In the genomic region with DNA sequence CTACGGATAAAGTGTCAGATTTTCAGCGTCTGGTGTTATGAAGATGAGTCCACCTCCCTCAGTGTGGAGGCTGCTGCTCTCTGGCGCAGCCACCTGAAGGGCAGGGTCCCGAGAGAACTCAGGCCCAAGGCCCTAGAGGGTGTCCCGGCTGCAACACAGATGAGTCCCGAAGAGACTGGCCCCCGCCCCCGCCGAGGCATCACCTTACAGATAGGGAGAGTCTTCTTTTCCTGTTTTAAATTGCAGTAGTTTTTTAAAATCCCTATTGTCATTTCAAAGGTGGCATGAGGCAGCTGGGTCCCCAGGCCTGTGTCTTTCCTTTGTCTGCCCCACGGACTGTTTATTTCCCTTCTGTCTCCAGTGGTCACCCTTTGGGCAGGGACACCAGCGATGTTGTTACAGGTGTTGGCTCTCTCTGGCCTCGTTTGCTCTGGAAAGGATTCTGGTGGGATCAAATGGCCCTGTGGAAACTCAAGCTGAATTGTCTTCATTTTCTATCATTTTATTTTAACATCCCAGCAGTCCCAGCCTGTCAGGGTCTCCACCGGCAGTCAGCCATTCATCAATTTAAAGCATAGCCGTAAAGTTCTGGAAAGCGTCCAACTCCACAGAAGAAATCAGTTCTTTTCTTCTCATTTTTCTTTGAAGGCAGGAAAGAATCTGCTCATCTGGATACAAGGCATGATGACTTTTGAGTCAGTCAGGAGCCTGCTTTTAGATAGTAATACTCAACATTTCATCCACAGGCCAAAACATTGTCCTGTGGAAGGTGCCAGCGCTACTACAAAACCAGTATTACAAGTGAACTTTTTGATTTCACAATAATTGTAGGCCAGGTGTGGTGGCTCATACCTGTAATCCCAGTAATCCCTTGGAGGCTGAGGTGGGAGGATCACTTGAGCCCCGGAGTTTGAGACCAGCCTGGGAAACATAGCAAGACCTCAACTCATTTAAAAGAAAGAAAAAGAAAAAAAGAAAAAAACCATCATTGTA, we compare ENCODE assay signal across 15 cellular contexts.
DNase-seq lines count a peak whose midpoint lies in the region; ATAC-seq and TF ChIP-seq lines count a peak whose summit lies in the region.
"Had no signal": no experiment of that assay in that cellular context is flagged by ENCODE, and none has a peak within 500 bp of the region (broad histone marks: within the 10 kb centered on the region; RNA-seq: fewer than 3 reads in every experiment).

No MANE protein-coding gene starts in this region.

- peaks cover 11% of the 10 kb centered on the region for H3K4me1 Mint-ChIP-seq in GM23338

- H3K36me3 ChIP-seq in GM23338 (ENCODE audit: insufficient read depth) (no peaks in the 10 kb centered on the region), HUES64 (ENCODE audit: insufficient read depth, low read length) (no peaks in the 10 kb centered on the region), mammary epithelial cell (ENCODE audit: insufficient read depth, low read length) (no peaks in the 10 kb centered on the region)
- H3K36me3 ChIP-seq: tibial nerve had no signal

- dilution Hi-C loops in mammary epithelial cell (cut with HindIII; ENCODE audit: low sequenced_read_pairs), result no loop called here

- ATAC-seq in GM23338 (peak; percentile 99), left lobe of liver (peak; percentile 68), GM21717 (IDR thresholded peaks at IDR 0.05; ENCODE audit: unreplicated experiment) (no peak)
- ATAC-seq: stimulated activated naive CD8-positive, alpha-beta T cell treated with anti-CD3 and anti-CD28 coated beads, Interleukin-15, Interleukin-2, amounts not matched to agents 100 U/mL and 50 U/mL, for 24 hours had no signal

- no peaks in the 10 kb centered on the region for H3K27me3 ChIP-seq in GM23338 (ENCODE audit: insufficient read depth)
- no peaks in the 10 kb centered on the region for H3K27me3 ChIP-seq in HUES64 (ENCODE audit: insufficient read depth, low read length)
- no peaks in the 10 kb centered on the region for H3K27me3 ChIP-seq in mammary epithelial cell (ENCODE audit: insufficient read depth, low read length)
- H3K27me3 ChIP-seq: tibial nerve had no signal

- peaks cover 1% of the 10 kb centered on the region for H3K27me3 Mint-ChIP-seq in GM23338 (ENCODE audit: insufficient read depth, low read depth, poor library complexity)

- peak overlapping the region; percentile 80; the same call in 1 of the 2 replicates for H3K27ac Mint-ChIP-seq in GM23338
- H3K27ac Mint-ChIP-seq: activated CD4-positive, alpha-beta T cell treated with anti-CD3 and anti-CD28 coated beads, Interleukin-2, amount 10 ng/mL, durations not matched to agents 7 days and 5 days; CD4-positive, alpha-beta T cell had no signal

- peaks cover 12% of the 10 kb centered on the region; the same call in 1 of the 2 replicates for H3K9me2 ChIP-seq in GM23338 (ENCODE audit: insufficient read depth)

- H3K27ac ChIP-seq in GM23338 (ENCODE audit: low read depth) (peak overlapping the region; percentile 74; the same call in 1 of the 2 replicates), HUES64 (ENCODE audit: low read depth, low read length) (peak overlapping the region; percentile 43; the same call in 1 of the 2 replicates), mammary epithelial cell (ENCODE audit: insufficient read depth, low read depth, low read length) (no peak overlapping the region)
- H3K27ac ChIP-seq: tibial nerve had no signal

- 69% methylated on average over 17 of the region's 17 CpGs for WGBS in HUES64
- 81% methylated on average over 15 of the region's 17 CpGs for WGBS in mammary epithelial cell (ENCODE audit: low coverage, missing lambda C conversion rate)

- no peaks in the 10 kb centered on the region for H4K20me1 ChIP-seq in GM23338 (replicated peaks; ENCODE audit: insufficient read depth)
- no peaks in the 10 kb centered on the region for H4K20me1 ChIP-seq in mammary epithelial cell (ENCODE audit: insufficient read depth, low read length)

- H2AFZ ChIP-seq in GM23338, result peak overlapping the region; percentile 95
- no peak overlapping the region for H2AFZ ChIP-seq in mammary epithelial cell (ENCODE audit: low read depth, low read length)

- H3K4me3 ChIP-seq in GM23338 (no peak overlapping the region), HUES64 (ENCODE audit: low read length) (no peak overlapping the region), mammary epithelial cell (replicated peaks in 1 of 3; ENCODE audit: insufficient read depth in 1 of 3, low read depth in 2 of 3, low read length in 3 of 3) (no peak overlapping the region)
- H3K4me3 ChIP-seq: tibial nerve had no signal

- no peaks in the 10 kb centered on the region for H3F3A ChIP-seq in GM23338 (replicated peaks; ENCODE audit: low read depth)

- peaks cover 5% of the 10 kb centered on the region; the same call in 1 of the 3 replicates for H3K36me3 Mint-ChIP-seq in GM23338 (ENCODE audit: low read depth)

- H3K9me3 Mint-ChIP-seq in GM23338, result peaks cover 7% of the 10 kb centered on the region; the same call in 1 of the 3 replicates
- H3K9me3 Mint-ChIP-seq: CD4-positive, alpha-beta T cell had no signal

- peak; percentile 70 for DNase-seq in GM23338 (ENCODE audit: low spot score)
- DNase-seq in mammary epithelial cell, result peak; percentile 48
- no peak for DNase-seq in left lobe of liver (ENCODE audit: low spot score)
- no peak for DNase-seq in NCI-H2227 treated with DMSO at 0.1 percent for 48 hours (lab: John Stamatoyannopoulos, UW)
- no peak for DNase-seq in T1000 (lab: John Stamatoyannopoulos, UW)
- DNase-seq in NOMO-1 treated with dmso at 0.1 percent for 144 hours (lab: John Stamatoyannopoulos, UW; ENCODE audit: unreplicated experiment), result no peak
- DNase-seq: activated CD4-positive, alpha-beta T cell treated with anti-CD3 and anti-CD28 coated beads, Interleukin-2, amount 10 ng/mL, durations not matched to agents 7 days and 5 days; CD4-positive, alpha-beta T cell; NCI-H2029; SHP77 treated with DMSO at 0.1 percent for 48 hours; stimulated activated CD4-positive, alpha-beta T cell treated with anti-CD3 and anti-CD28 coated beads, Interleukin-2, amount 100 ng/mL, for 24 hours; stimulated activated naive CD8-positive, alpha-beta T cell treated with anti-CD3 and anti-CD28 coated beads, Interleukin-15, Interleukin-2, amounts not matched to agents 100 U/mL and 50 U/mL, for 24 hours had no signal

- in situ Hi-C loops in mammary epithelial cell (cut with MboI; ENCODE audit: low sequenced_read_pairs in 2 of 2), result no loop called here

- H3K9me3 ChIP-seq in HUES64 (ENCODE audit: insufficient read depth, low read depth, low read length), result no peaks in the 10 kb centered on the region
- no peaks in the 10 kb centered on the region for H3K9me3 ChIP-seq in mammary epithelial cell (replicated peaks; ENCODE audit: insufficient read depth, low read length)
- H3K9me3 ChIP-seq: tibial nerve had no signal

- no peaks in the 10 kb centered on the region for H3K79me2 ChIP-seq in GM23338 (replicated peaks; ENCODE audit: insufficient read depth)
- H3K79me2 ChIP-seq in mammary epithelial cell (ENCODE audit: insufficient read depth, low read length), result no peaks in the 10 kb centered on the region

- CTCF ChIA-PET in mammary epithelial cell (lab: Charles Lee; ENCODE audit: low non-redundant PET), result no interaction called here

- H3K4me2 ChIP-seq in GM23338 (peak overlapping the region; percentile 60; the same call in 1 of the 2 replicates), mammary epithelial cell (ENCODE audit: insufficient read depth, low read depth, low read length) (no peak overlapping the region)

- H3K4me3 Mint-ChIP-seq in GM23338, result no peak overlapping the region
- H3K4me3 Mint-ChIP-seq: activated CD4-positive, alpha-beta T cell treated with anti-CD3 and anti-CD28 coated beads, Interleukin-2, amount 10 ng/mL, durations not matched to agents 7 days and 5 days; CD4-positive, alpha-beta T cell had no signal

- TF ChIP-seq CTCF in GM23338 (conservative IDR thresholded peaks at IDR 0.05; ENCODE audit: low read depth in 2 of 2) (no peak), mammary epithelial cell (conservative IDR thresholded peaks at IDR 0.05 in 1 of 2, IDR thresholded peaks at IDR 0.05 in 1 of 2; ENCODE audit: extremely low read depth in 1 of 2, insufficient read depth in 1 of 2, low read depth in 1 of 2, low read length in 2 of 2) (no peak)

- no TSS peak for BruUV-seq in mammary epithelial cell (replicated peaks; lab: Mats Ljungman, UMichigan)

- H3K9ac ChIP-seq in HUES64 (ENCODE audit: low read depth, low read length) (no peak overlapping the region), mammary epithelial cell (ENCODE audit: insufficient read depth, low read length) (no peak overlapping the region)

- H3K4me1 ChIP-seq in GM23338 (ENCODE audit: insufficient read depth) (peaks cover 14% of the 10 kb centered on the region), HUES64 (ENCODE audit: insufficient read depth, low read length) (peaks cover 6% of the 10 kb centered on the region), mammary epithelial cell (ENCODE audit: insufficient read depth, low read length) (no peaks in the 10 kb centered on the region)
- H3K4me1 ChIP-seq: tibial nerve had no signal

- intact Hi-C loops in mammary epithelial cell (cut with micrococcal nuclease), result no loop called here

TF ChIP-seq in GM23338, 12 proteins besides CTCF, POLR2A, EP300 and RAD21 (continues in another document):
- TF ChIP-seq ZNF114 (CRISPR knock-in tag; IDR thresholded peaks at IDR 0.05), result no peak

Comparison
In these comparisons a context has a peak if more than half of its experiments do, and no peak if none do; other contexts are left out.
1. DNase-seq: peak in GM23338 (single experiment) and mammary epithelial cell (single experiment); none in left lobe of liver (single experiment), NCI-H2227 treated with DMSO at 0.1 percent for 48 hours (single experiment), T1000 (single experiment) and NOMO-1 treated with dmso at 0.1 percent for 144 hours (single experiment).